In the genomic region with DNA sequence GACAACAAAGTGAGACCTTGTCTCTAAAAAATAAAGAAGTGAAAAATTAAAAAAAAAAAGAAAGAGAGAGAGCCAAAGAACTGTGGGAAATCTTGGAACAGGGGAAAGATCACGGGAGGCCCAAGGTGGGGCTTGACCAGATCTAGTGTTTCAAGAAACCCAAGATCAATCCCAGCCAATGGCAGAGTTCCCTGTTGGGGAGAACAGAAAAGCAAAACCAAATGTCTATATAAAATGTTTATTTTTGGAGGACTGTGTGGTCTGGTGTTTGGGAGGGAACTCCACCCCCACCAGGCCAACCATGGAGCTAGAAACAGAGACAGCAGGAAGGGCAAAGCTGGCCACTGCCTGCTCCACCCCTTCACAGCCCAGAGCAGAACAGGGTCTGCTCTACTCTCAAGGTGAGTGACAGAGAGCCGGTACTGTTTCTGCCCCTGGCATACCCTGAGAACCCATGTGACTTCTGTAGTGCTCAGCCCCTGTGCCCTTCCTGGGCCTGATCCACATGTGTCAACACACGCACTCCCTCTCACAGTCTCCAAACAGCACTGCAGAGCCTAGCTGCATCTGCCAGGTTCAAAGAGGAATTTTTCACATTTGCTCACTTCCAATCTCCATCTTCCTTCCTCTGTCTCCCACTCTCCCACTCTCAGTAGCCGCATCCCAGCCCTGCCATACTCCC, we compare ENCODE assay signal across 1 cellular context.
TF ChIP-seq lines count a peak whose summit lies in the region.

No MANE protein-coding gene starts in this region.

TF ChIP-seq in liver, 16 proteins besides CTCF, POLR2A, EP300 and RAD21 (continued from another document):
- TF ChIP-seq HNF4G (IDR thresholded peaks at IDR 0.05) (no peak), NR2F2 (IDR thresholded peaks at IDR 0.05) (no peak), RXRA (IDR thresholded peaks at IDR 0.05) (no peak)
- TF ChIP-seq, protein P1, sequence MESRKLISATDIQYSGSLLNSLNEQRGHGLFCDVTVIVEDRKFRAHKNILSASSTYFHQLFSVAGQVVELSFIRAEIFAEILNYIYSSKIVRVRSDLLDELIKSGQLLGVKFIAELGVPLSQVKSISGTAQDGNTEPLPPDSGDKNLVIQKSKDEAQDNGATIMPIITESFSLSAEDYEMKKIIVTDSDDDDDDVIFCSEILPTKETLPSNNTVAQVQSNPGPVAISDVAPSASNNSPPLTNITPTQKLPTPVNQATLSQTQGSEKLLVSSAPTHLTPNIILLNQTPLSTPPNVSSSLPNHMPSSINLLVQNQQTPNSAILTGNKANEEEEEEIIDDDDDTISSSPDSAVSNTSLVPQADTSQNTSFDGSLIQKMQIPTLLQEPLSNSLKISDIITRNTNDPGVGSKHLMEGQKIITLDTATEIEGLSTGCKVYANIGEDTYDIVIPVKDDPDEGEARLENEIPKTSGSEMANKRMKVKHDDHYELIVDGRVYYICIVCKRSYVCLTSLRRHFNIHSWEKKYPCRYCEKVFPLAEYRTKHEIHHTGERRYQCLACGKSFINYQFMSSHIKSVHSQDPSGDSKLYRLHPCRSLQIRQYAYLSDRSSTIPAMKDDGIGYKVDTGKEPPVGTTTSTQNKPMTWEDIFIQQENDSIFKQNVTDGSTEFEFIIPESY (IDR thresholded peaks at IDR 0.05), result no peak
